30 cellular contexts compared by ENCODE assay signal in the genomic region with DNA sequence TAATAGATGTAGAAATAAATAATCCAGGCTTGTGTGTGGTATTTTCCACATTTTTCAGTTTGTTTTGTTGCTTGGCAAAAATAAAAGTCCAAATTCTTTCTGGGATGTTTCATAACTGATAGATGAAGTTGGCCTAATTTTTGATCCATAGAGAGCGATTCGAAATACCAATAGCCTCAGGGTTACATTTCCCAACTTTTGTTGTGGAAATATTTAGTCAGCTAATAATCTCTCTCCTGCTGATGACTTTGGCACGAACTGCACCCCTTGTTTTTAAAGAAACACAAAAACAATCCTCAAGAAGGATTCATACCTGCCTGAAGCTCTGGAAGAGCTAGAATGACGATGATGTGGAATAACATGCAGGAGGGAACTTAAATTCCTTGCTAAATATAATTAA.
"Had no signal": no experiment of that assay in that cellular context is flagged by ENCODE, and none has a peak within 500 bp of the region (broad histone marks: within the 10 kb centered on the region; RNA-seq: fewer than 3 reads in every experiment).

No MANE protein-coding gene starts in this region.

- H3K27me3 ChIP-seq: brain microvascular endothelial cell, MG63 had no signal

- H3K9me3 ChIP-seq: MG63 had no signal

- H3K4me3 ChIP-seq: MG63, SK-N-MC had no signal

- DNase-seq: activated B cell treated with CpG ODN at 0.5 μM for 24 hours; activated CD4-positive, alpha-beta memory T cell treated with anti-CD3 and anti-CD28 coated beads for 36 hours; activated CD4-positive, alpha-beta T cell treated with anti-CD3 and anti-CD28 coated beads for 1 hour; activated CD4-positive, alpha-beta T cell treated with anti-CD3 and anti-CD28 coated beads, Interleukin-2, amount 10 ng/mL, durations not matched to agents 24 days and 14 days; activated CD8-positive, alpha-beta memory T cell treated with anti-CD3 and anti-CD28 coated beads for 24 hours; activated gamma-delta T cell; activated naive CD4-positive, alpha-beta T cell treated with anti-CD3 and anti-CD28 coated beads for 36 hours; activated T-cell treated with anti-CD3 and anti-CD28 coated beads, Interleukin-2, amount 50 U/mL, for 4 hours; amygdala; brain microvascular endothelial cell; cerebellar nuclear complex; MG63; MV-4-11; NCI-H1092 treated with DMSO at 0.1 percent for 48 hours; NCI-H1417 treated with DMSO at 0.1 percent for 48 hours; NCI-H1694; NCI-H2029; NCI-H2107; NCI-H2171 treated with DMSO at 0.1 percent for 48 hours; NCI-H226; NCI-H526; NK-92 treated with Interleukin-12 subunit alpha and Interleukin-12 subunit beta, amount 100 ng/mL, for 24 hours; OCI-M1; RPMI8226; T-cell; T-helper 2 cell; T1000 had no signal

- H3K27ac ChIP-seq: brain microvascular endothelial cell, SK-N-MC had no signal

- ATAC-seq: activated T-cell treated with anti-CD3 and anti-CD28 coated beads, Interleukin-2, amount 50 U/mL, for 4 hours; Panc1; Right ventricle myocardium inferior; T-cell had no signal

- H3K36me3 ChIP-seq: brain microvascular endothelial cell, MG63 had no signal
